Comparison of ENCODE assay signal across 1 cellular context in the genomic region with DNA sequence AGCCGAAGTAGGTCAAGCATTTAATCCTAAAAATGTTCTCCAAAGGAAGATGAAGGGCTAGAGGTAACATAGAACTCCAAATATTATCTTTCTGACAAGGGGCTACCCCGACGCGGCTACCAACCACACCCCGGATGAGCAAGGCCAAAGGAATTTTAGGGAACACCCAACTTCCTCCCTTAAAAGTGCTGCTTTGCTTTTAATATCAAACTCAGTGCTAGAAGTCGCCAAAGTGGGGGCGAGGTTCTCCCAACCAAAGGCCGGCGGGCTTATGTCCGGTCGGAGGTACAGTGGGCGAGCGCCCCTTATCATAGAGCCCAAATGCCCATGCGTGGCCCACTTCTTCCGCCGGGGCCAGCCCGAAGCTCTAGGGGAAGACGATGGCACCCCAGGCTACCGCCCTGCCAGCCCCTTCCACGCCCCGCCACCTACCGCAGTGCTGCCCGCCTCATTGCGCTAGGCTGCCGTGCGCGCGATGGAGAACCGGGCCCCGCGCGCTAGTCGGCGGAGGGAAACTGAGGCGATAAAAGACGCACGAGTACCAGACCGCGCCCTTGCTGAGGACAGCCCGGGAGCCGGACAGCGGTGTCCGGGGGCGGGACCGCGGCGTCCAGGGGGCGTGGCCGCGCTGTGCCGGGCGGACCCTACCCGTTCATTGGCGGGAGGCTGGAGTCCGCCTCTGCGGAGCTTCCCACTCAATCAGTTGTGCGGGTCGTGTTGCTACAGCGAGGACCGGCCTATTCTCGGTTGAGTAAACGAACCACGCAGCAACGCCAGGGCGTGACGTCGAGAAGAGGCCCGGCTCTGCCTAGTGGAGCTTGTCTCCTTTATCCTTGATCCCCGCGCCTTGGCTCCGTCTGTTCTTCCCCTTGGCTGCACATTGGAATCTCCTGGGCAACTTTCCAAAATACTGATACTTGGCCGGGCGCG.
TF ChIP-seq lines count a peak whose summit lies in the region.

A gene with protein sequence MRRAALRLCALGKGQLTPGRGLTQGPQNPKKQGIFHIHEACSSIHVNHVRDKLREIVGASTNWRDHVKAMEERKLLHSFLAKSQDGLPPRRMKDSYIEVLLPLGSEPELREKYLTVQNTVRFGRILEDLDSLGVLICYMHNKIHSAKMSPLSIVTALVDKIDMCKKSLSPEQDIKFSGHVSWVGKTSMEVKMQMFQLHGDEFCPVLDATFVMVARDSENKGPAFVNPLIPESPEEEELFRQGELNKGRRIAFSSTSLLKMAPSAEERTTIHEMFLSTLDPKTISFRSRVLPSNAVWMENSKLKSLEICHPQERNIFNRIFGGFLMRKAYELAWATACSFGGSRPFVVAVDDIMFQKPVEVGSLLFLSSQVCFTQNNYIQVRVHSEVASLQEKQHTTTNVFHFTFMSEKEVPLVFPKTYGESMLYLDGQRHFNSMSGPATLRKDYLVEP (minus strand): TSS at position 584 of the 930 bp plus-strand sequence. CDS start 132 bp downstream, at position 452.

TF ChIP-seq in HepG2, 621 proteins besides CTCF, POLR2A, EP300 and RAD21 (continued from another document and continues in another):
- TF ChIP-seq, protein P1, sequence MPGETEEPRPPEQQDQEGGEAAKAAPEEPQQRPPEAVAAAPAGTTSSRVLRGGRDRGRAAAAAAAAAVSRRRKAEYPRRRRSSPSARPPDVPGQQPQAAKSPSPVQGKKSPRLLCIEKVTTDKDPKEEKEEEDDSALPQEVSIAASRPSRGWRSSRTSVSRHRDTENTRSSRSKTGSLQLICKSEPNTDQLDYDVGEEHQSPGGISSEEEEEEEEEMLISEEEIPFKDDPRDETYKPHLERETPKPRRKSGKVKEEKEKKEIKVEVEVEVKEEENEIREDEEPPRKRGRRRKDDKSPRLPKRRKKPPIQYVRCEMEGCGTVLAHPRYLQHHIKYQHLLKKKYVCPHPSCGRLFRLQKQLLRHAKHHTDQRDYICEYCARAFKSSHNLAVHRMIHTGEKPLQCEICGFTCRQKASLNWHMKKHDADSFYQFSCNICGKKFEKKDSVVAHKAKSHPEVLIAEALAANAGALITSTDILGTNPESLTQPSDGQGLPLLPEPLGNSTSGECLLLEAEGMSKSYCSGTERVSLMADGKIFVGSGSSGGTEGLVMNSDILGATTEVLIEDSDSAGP (CRISPR knock-in tag; IDR thresholded peaks at IDR 0.05; ENCODE audit: borderline replicate concordance), result peak; percentile 77; the same call in 1 of the 2 replicates
- 0 out of 2 replicates have a peak, but pooled peaks have one; percentile 23 for TF ChIP-seq KMT2A (CRISPR knock-in tag; IDR thresholded peaks at IDR 0.05)
- TF ChIP-seq NFYC (CRISPR knock-in tag; IDR thresholded peaks at IDR 0.05), result peak; percentile 53; the same call in 1 of the 2 replicates
- TF ChIP-seq, protein P2, sequence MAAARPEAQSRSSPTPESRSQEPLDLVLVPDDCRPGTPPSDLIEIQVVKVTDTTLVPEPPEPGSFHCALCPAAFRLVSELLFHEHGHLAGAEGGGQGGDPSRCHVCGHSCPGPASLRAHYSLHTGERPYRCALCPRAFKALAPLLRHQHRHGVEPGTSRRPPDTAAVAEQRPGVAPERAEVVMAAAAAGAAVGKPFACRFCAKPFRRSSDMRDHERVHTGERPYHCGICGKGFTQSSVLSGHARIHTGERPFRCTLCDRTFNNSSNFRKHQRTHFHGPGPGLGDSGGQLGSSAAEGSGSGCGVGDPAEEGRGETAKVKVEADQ (CRISPR knock-in tag; IDR thresholded peaks at IDR 0.05; ENCODE audit: borderline replicate concordance), result no peak
- 0 out of 2 replicates have a peak, but pooled peaks have one; percentile 22 for TF ChIP-seq ARNT2 (CRISPR knock-in tag; IDR thresholded peaks at IDR 0.05; ENCODE audit: low read depth)
- TF ChIP-seq, protein P3, sequence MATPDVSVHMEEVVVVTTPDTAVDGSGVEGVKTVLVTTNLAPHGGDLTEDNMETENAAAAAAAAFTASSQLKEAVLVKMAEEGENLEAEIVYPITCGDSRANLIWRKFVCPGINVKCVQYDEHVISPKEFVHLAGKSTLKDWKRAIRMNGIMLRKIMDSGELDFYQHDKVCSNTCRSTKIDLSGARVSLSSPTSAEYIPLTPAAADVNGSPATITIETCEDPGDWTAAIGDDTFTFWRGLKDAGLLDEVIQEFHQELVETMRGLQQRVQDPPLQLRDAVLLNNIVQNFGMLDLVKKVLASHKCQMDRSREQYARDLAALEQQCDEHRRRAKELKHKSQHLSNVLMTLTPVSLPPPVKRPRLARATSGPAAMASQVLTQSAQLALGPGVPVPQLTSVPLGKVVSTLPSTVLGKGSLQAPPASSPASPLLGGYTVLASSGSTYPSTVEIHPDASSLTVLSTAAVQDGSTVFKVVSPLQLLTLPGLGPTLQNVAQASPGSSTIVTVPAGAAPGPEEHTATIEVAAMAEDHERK (CRISPR knock-in tag; IDR thresholded peaks at IDR 0.05; ENCODE audit: low read depth), result no peak
- 0 out of 2 replicates have a peak, but pooled peaks have one; percentile 22 for TF ChIP-seq ZNF746 (CRISPR knock-in tag; IDR thresholded peaks at IDR 0.05)
- no peak for TF ChIP-seq RFX5 (IDR thresholded peaks at IDR 0.05; ENCODE audit: low read depth, low read length)
- no peak for TF ChIP-seq ZNF468 (CRISPR knock-in tag; IDR thresholded peaks at IDR 0.05)
- TF ChIP-seq NONO (IDR thresholded peaks at IDR 0.05), result no peak
- TF ChIP-seq NONO (CRISPR knock-in tag; conservative IDR thresholded peaks at IDR 0.05), result peak; percentile 59; the same call in 1 of the 2 replicates
- TF ChIP-seq, protein P4, sequence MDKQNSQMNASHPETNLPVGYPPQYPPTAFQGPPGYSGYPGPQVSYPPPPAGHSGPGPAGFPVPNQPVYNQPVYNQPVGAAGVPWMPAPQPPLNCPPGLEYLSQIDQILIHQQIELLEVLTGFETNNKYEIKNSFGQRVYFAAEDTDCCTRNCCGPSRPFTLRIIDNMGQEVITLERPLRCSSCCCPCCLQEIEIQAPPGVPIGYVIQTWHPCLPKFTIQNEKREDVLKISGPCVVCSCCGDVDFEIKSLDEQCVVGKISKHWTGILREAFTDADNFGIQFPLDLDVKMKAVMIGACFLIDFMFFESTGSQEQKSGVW (CRISPR knock-in tag; IDR thresholded peaks at IDR 0.05; ENCODE audit: borderline replicate concordance), result no peak
- TF ChIP-seq ZKSCAN8 (CRISPR knock-in tag; IDR thresholded peaks at IDR 0.05; ENCODE audit: borderline replicate concordance), result no peak
- TF ChIP-seq KLF9 (CRISPR knock-in tag; IDR thresholded peaks at IDR 0.05; ENCODE audit: low read depth), result no peak
- TF ChIP-seq, protein P5, sequence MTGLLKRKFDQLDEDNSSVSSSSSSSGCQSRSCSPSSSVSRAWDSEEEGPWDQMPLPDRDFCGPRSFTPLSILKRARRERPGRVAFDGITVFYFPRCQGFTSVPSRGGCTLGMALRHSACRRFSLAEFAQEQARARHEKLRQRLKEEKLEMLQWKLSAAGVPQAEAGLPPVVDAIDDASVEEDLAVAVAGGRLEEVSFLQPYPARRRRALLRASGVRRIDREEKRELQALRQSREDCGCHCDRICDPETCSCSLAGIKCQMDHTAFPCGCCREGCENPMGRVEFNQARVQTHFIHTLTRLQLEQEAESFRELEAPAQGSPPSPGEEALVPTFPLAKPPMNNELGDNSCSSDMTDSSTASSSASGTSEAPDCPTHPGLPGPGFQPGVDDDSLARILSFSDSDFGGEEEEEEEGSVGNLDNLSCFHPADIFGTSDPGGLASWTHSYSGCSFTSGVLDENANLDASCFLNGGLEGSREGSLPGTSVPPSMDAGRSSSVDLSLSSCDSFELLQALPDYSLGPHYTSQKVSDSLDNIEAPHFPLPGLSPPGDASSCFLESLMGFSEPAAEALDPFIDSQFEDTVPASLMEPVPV (CRISPR knock-in tag; IDR thresholded peaks at IDR 0.05), result no peak
- no peak for TF ChIP-seq GZF1 (CRISPR knock-in tag; IDR thresholded peaks at IDR 0.05)
- no peak for TF ChIP-seq ZNF570 (CRISPR knock-in tag; IDR thresholded peaks at IDR 0.05; ENCODE audit: borderline replicate concordance)
- no peak for TF ChIP-seq NFE2 (CRISPR knock-in tag; IDR thresholded peaks at IDR 0.05)
- no peak for TF ChIP-seq ZNF883 (CRISPR knock-in tag; IDR thresholded peaks at IDR 0.05; ENCODE audit: not compliant biosample characterization)
- TF ChIP-seq, protein P6, sequence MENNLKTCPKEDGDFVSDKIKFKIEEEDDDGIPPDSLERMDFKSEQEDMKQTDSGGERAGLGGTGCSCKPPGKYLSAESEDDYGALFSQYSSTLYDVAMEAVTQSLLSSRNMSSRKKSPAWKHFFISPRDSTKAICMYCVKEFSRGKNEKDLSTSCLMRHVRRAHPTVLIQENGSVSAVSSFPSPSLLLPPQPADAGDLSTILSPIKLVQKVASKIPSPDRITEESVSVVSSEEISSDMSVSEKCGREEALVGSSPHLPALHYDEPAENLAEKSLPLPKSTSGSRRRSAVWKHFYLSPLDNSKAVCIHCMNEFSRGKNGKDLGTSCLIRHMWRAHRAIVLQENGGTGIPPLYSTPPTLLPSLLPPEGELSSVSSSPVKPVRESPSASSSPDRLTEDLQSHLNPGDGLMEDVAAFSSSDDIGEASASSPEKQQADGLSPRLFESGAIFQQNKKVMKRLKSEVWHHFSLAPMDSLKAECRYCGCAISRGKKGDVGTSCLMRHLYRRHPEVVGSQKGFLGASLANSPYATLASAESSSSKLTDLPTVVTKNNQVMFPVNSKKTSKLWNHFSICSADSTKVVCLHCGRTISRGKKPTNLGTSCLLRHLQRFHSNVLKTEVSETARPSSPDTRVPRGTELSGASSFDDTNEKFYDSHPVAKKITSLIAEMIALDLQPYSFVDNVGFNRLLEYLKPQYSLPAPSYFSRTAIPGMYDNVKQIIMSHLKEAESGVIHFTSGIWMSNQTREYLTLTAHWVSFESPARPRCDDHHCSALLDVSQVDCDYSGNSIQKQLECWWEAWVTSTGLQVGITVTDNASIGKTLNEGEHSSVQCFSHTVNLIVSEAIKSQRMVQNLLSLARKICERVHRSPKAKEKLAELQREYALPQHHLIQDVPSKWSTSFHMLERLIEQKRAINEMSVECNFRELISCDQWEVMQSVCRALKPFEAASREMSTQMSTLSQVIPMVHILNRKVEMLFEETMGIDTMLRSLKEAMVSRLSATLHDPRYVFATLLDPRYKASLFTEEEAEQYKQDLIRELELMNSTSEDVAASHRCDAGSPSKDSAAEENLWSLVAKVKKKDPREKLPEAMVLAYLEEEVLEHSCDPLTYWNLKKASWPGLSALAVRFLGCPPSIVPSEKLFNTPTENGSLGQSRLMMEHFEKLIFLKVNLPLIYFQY (CRISPR knock-in tag; IDR thresholded peaks at IDR 0.05; ENCODE audit: borderline replicate concordance), result no peak
- no peak for TF ChIP-seq ZEB1 (IDR thresholded peaks at IDR 0.05; ENCODE audit: insufficient replicate concordance, low read depth)
- no peak for TF ChIP-seq ZNF3 (CRISPR knock-in tag; IDR thresholded peaks at IDR 0.05)
- TF ChIP-seq, protein P7, sequence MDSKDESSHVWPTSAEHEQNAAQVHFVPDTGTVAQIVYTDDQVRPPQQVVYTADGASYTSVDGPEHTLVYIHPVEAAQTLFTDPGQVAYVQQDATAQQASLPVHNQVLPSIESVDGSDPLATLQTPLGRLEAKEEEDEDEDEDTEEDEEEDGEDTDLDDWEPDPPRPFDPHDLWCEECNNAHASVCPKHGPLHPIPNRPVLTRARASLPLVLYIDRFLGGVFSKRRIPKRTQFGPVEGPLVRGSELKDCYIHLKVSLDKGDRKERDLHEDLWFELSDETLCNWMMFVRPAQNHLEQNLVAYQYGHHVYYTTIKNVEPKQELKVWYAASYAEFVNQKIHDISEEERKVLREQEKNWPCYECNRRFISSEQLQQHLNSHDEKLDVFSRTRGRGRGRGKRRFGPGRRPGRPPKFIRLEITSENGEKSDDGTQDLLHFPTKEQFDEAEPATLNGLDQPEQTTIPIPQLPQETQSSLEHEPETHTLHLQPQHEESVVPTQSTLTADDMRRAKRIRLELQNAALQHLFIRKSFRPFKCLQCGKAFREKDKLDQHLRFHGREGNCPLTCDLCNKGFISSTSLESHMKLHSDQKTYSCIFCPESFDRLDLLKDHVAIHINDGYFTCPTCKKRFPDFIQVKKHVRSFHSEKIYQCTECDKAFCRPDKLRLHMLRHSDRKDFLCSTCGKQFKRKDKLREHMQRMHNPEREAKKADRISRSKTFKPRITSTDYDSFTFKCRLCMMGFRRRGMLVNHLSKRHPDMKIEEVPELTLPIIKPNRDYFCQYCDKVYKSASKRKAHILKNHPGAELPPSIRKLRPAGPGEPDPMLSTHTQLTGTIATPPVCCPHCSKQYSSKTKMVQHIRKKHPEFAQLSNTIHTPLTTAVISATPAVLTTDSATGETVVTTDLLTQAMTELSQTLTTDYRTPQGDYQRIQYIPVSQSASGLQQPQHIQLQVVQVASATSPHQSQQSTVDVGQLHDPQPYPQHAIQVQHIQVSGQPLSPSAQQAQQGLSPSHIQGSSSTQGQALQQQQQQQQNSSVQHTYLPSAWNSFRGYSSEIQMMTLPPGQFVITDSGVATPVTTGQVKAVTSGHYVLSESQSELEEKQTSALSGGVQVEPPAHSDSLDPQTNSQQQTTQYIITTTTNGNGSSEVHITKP (CRISPR knock-in tag; IDR thresholded peaks at IDR 0.05; ENCODE audit: low read depth), result peak; percentile 95
- TF ChIP-seq SOX6 (IDR thresholded peaks at IDR 0.05), result no peak
- peak; percentile 42; the same call in 1 of the 2 replicates for TF ChIP-seq SOX6 (CRISPR knock-in tag; IDR thresholded peaks at IDR 0.05)
- no peak for TF ChIP-seq HHEX (CRISPR knock-in tag; IDR thresholded peaks at IDR 0.05)
- TF ChIP-seq ZNF501 (CRISPR knock-in tag; IDR thresholded peaks at IDR 0.05), result no peak
- no peak for TF ChIP-seq ZNF605 (CRISPR knock-in tag; IDR thresholded peaks at IDR 0.05)
- TF ChIP-seq ZNF205 (CRISPR knock-in tag; IDR thresholded peaks at IDR 0.05), result no peak
- no peak for TF ChIP-seq ZNF225 (CRISPR knock-in tag; IDR thresholded peaks at IDR 0.05)
- no peak for TF ChIP-seq ZZZ3 (CRISPR knock-in tag; IDR thresholded peaks at IDR 0.05; ENCODE audit: borderline replicate concordance)
- TF ChIP-seq, protein P8, sequence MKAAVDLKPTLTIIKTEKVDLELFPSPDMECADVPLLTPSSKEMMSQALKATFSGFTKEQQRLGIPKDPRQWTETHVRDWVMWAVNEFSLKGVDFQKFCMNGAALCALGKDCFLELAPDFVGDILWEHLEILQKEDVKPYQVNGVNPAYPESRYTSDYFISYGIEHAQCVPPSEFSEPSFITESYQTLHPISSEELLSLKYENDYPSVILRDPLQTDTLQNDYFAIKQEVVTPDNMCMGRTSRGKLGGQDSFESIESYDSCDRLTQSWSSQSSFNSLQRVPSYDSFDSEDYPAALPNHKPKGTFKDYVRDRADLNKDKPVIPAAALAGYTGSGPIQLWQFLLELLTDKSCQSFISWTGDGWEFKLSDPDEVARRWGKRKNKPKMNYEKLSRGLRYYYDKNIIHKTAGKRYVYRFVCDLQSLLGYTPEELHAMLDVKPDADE (CRISPR knock-in tag; IDR thresholded peaks at IDR 0.05), result 0 out of 2 replicates have a peak, but pooled peaks have one; percentile 41
- no peak for TF ChIP-seq GTF2F1 (IDR thresholded peaks at IDR 0.05; ENCODE audit: low read length)
- TF ChIP-seq KDM5B (CRISPR knock-in tag; IDR thresholded peaks at IDR 0.05; ENCODE audit: borderline replicate concordance), result peak; percentile 59; the same call in 1 of the 2 replicates
- TF ChIP-seq PHF21A (CRISPR knock-in tag; IDR thresholded peaks at IDR 0.05), result peak; percentile 49; the same call in 1 of the 2 replicates
